23 cellular contexts compared by ENCODE assay signal in the genomic region with DNA sequence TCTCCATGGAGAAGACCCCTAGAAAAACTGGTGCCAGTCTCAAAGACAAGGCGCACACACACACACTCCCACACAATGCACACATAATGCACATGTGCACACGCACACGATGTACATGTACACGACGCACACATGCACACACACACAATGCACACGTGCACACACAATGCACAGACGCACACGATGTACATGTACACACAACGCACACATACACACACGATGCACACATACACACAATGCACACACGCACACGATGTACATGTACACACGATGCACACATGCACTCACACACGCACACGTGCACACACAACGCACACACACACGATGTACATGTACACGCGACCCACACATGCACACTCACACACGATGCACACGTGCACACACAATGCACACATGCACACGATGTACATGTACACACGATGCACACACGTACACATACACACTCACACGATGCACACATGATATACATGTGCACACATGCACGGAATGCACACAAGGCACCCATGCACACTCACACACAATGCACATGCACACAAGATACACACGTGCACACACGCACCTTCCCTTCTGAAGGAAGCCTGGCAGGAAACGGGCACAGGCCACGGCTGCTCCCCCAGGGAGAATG.
DNase-seq lines count a peak whose midpoint lies in the region; ATAC-seq and TF ChIP-seq lines count a peak whose summit lies in the region.
"Had no signal": no experiment of that assay in that cellular context is flagged by ENCODE, and none has a peak within 500 bp of the region (broad histone marks: within the 10 kb centered on the region; RNA-seq: fewer than 3 reads in every experiment).

No MANE protein-coding gene starts in this region.

- no peak for TF ChIP-seq CTCF in brain (conservative IDR thresholded peaks at IDR 0.05)

- no peaks in the 10 kb centered on the region for H3K9me3 ChIP-seq in mesodermal cell (ENCODE audit: control insufficient read depth, low read length)
- H3K9me3 ChIP-seq: heart right ventricle, tibial artery had no signal

- H3K36me3 Mint-ChIP-seq in activated naive CD8-positive, alpha-beta T cell = no peaks in the 10 kb centered on the region
- H3K36me3 Mint-ChIP-seq in activated naive CD8-positive, alpha-beta T cell treated with anti-CD3 and anti-CD28 coated beads for 36 hours = no peaks in the 10 kb centered on the region
- H3K36me3 Mint-ChIP-seq in brain = peaks cover 4% of the 10 kb centered on the region
- H3K36me3 Mint-ChIP-seq: IgD-negative memory B cell had no signal

- H3K4me1 Mint-ChIP-seq in activated naive CD8-positive, alpha-beta T cell (ENCODE audit: low read depth) = peaks cover 1% of the 10 kb centered on the region
- no peaks in the 10 kb centered on the region for H3K4me1 Mint-ChIP-seq in activated naive CD8-positive, alpha-beta T cell treated with anti-CD3 and anti-CD28 coated beads for 36 hours
- peaks cover 98% of the 10 kb centered on the region for H3K4me1 Mint-ChIP-seq in brain

- H3K4me1 ChIP-seq in mesodermal cell (ENCODE audit: control insufficient read depth, insufficient read depth, low read length, poor library complexity, severe bottlenecking) = peaks cover 39% of the 10 kb centered on the region

- ATAC-seq in activated CD4-positive, CD25-positive, alpha-beta regulatory T cell treated with anti-CD3 and anti-CD28 coated beads, Interleukin-2, amount 50 U/mL, for 24 hours = no peak
- ATAC-seq: T-helper 17 cell had no signal

- 82 to 86% methylated on average over 24 of the region's 30 CpGs for WGBS in mesodermal cell (ENCODE audit: insufficient coverage in 2 of 2), 2 experiments

- no peak overlapping the region for H3K4me3 Mint-ChIP-seq in activated naive CD8-positive, alpha-beta T cell
- H3K4me3 Mint-ChIP-seq in activated naive CD8-positive, alpha-beta T cell treated with anti-CD3 and anti-CD28 coated beads for 36 hours = no peak overlapping the region
- peak overlapping the region; percentile 32 to 84 (median 60) for H3K4me3 Mint-ChIP-seq in brain
- H3K4me3 Mint-ChIP-seq: stimulated activated naive CD8-positive, alpha-beta T cell treated with anti-CD3 and anti-CD28 coated beads, Interleukin-15, Interleukin-2, amounts not matched to agents 100 ng/mL and 50 ng/mL, for 24 hours; T-helper 17 cell had no signal

- no peak overlapping the region for H3K4me3 ChIP-seq in mesodermal cell (ENCODE audit: extremely low read depth, insufficient read depth, low read length, poor library complexity, severe bottlenecking)
- H3K4me3 ChIP-seq: GM23248, heart right ventricle, tibial artery had no signal

- peak overlapping the region; percentile 77 for H3K27ac ChIP-seq in mesodermal cell (ENCODE audit: low read depth, low read length, severe bottlenecking)
- peak overlapping the region; percentile 69 for H3K27ac ChIP-seq in substantia nigra (ENCODE audit: low read depth, low read length, poor library complexity, severe bottlenecking)
- H3K27ac ChIP-seq: 22Rv1, GM23248, heart right ventricle, tibial artery had no signal

- H3K27me3 Mint-ChIP-seq in activated naive CD8-positive, alpha-beta T cell = peaks cover 8% of the 10 kb centered on the region
- peaks cover 9% of the 10 kb centered on the region for H3K27me3 Mint-ChIP-seq in activated naive CD8-positive, alpha-beta T cell treated with anti-CD3 and anti-CD28 coated beads for 36 hours
- no peaks in the 10 kb centered on the region for H3K27me3 Mint-ChIP-seq in brain
- H3K27me3 Mint-ChIP-seq: IgD-negative memory B cell, T-helper 17 cell had no signal

- H3K9me3 Mint-ChIP-seq in activated naive CD8-positive, alpha-beta T cell (ENCODE audit: low read depth) = no peaks in the 10 kb centered on the region
- H3K9me3 Mint-ChIP-seq in activated naive CD8-positive, alpha-beta T cell treated with anti-CD3 and anti-CD28 coated beads for 36 hours = no peaks in the 10 kb centered on the region
- peaks cover 0 to 3% (median 0%) of the 10 kb centered on the region in 5 experiments for H3K9me3 Mint-ChIP-seq in brain
- H3K9me3 Mint-ChIP-seq: activated T-helper 2 cell treated with anti-CD3 and anti-CD28 coated beads, Interferon-gamma antibody, Interleukin-2, Interleukin-4, amounts not matched to agents 10 μg/mL and 5 μg/mL and 100 μg/mL, durations not matched to agents 14 hours and 24 hours and 36 hours; IgD-negative memory B cell; stimulated activated naive CD8-positive, alpha-beta T cell treated with anti-CD3 and anti-CD28 coated beads, Interleukin-15, Interleukin-2, amounts not matched to agents 100 ng/mL and 50 ng/mL, for 24 hours had no signal

- H3K36me3 ChIP-seq in mesodermal cell (ENCODE audit: control insufficient read depth, insufficient read depth, low read length) = peaks cover 20% of the 10 kb centered on the region
- H3K36me3 ChIP-seq: heart right ventricle, tibial artery had no signal

- H3K27ac Mint-ChIP-seq in activated naive CD8-positive, alpha-beta T cell = peak overlapping the region; percentile 24
- no peak overlapping the region for H3K27ac Mint-ChIP-seq in activated naive CD8-positive, alpha-beta T cell treated with anti-CD3 and anti-CD28 coated beads for 36 hours
- H3K27ac Mint-ChIP-seq in brain = peak overlapping the region; percentile 90 to 98 (median 97)
- H3K27ac Mint-ChIP-seq: activated T-helper 2 cell treated with anti-CD3 and anti-CD28 coated beads, Interferon-gamma antibody, Interleukin-2, Interleukin-4, amounts not matched to agents 10 μg/mL and 5 μg/mL and 100 μg/mL, durations not matched to agents 14 hours and 24 hours and 36 hours; stimulated activated naive CD8-positive, alpha-beta T cell treated with anti-CD3 and anti-CD28 coated beads, Interleukin-15, Interleukin-2, amounts not matched to agents 100 ng/mL and 50 ng/mL, for 24 hours; T-helper 17 cell had no signal

- DNase-seq in activated naive CD8-positive, alpha-beta T cell treated with anti-CD3 and anti-CD28 coated beads for 36 hours = no peak
- no peak for DNase-seq in substantia nigra (lab: John Stamatoyannopoulos, UW)
- no peak for DNase-seq in activated T-cell treated with anti-CD3 and anti-CD28 coated beads, Interleukin-2, amount 50 U/mL, for 48 hours
- no peak for DNase-seq in activated CD8-positive, alpha-beta memory T cell treated with anti-CD3 and anti-CD28 coated beads, Interleukin-2, amount 50 U/mL, for 4 hours
- DNase-seq: cortex of kidney; DMS79; MM.1S; NCI-H1436; NCI-H2171; NCI-H524 treated with DMSO at 0.1 percent for 48 hours; stimulated activated CD4-positive, alpha-beta T cell treated with anti-CD3 and anti-CD28 coated beads, Interleukin-2, amount 100 ng/mL, for 48 hours; T-helper 17 cell; tibial artery had no signal

Comparison
In these comparisons a context has a peak if more than half of its experiments do, and no peak if none do; other contexts are left out.
1. H3K4me3 Mint-ChIP-seq: peak in brain (5 of 5); none in activated naive CD8-positive, alpha-beta T cell (single experiment) and activated naive CD8-positive, alpha-beta T cell treated with anti-CD3 and anti-CD28 coated beads for 36 hours (single experiment).